7 cellular contexts compared by ENCODE assay signal in the genomic region with DNA sequence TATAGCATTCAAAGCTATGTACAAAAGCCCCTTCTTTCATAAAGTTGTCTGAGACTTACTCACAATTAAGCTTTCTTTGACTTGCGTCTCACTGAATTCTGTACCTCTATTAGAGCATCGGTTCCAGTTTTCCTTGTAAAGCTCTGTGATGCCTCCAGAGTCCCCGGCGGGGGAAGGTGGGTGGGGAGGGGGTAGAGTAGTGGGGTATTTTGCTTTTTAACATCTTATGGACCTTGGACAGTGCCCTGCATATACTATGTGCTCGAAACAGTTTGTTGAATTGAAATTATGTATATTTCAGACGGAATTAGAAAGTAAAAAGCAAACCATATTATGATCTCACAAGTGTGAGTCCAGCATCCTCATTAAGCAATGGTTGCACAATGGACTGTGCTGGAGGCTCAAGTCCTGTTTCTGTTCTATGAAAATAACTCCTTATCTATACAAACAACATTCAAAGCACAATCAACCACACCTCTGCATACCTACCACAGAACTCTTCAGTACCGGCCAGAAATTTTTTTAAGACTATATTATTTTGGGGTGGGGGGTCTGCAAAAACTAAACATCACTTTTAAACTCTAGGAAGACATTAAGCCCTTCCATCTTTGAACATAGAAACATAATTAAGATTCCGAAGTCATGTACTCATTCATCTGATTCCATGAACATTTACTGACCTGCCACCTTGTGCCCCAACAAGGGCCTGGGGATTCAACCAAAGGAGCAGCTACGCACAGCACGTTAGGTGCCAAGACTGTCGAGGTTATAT. TPM values are rescaled to one million over a fixed set of nuclear protein-coding genes. Genes with fewer than 3 reads are reported as not detected.
DNase-seq lines count a peak whose midpoint lies in the region; TF ChIP-seq lines count a peak whose summit lies in the region.

No MANE protein-coding gene starts in this region.

- no peak for TF ChIP-seq EP300 in stomach (IDR thresholded peaks at IDR 0.05)

- WGBS in stomach, 5 donors = 20 to 33% (median 24%) methylated on average over 11 of the region's 11 CpGs

- no peak for DNase-seq in SJSA1 (ENCODE audit: low read depth in 1 of 2, low spot score in 2 of 2)
- DNase-seq in right atrium auricular region (ENCODE audit: low spot score) = no peak
- DNase-seq in stomach = no peak
- no peak for DNase-seq in NCI-H748 treated with DMSO at 0.1 percent for 48 hours (lab: John Stamatoyannopoulos, UW)
- no peak for DNase-seq in NCI-H510A treated with DMSO at 0.1 percent for 48 hours (lab: John Stamatoyannopoulos, UW)
- no peak for DNase-seq in LoVo (ENCODE audit: low spot score)

- POLR2A ChIA-PET in HEK293 (lab: Yijun Ruan, JAX) = interaction anchor here (0.6 to 1.5 kb wide), 6 partner anchors 7 to 207 kb away, joined by 3 to 5 read pairs (median 3); no protein-coding TSS in a partner anchor

- H3K27me3 ChIP-seq in SJSA1 (replicated peaks) (no peaks in the 10 kb centered on the region), right atrium auricular region (no peaks in the 10 kb centered on the region), stomach (no peaks in the 10 kb centered on the region)

- TF ChIP-seq POLR2A in stomach (IDR thresholded peaks at IDR 0.05) = no peak

- no peak overlapping the region; the same call in 1 of the 2 replicates for H3K27ac ChIP-seq in HEK293 (ENCODE audit: extremely low read depth, low read depth, low read length)
- peak overlapping the region; percentile 70 for H3K27ac ChIP-seq in SJSA1
- peak overlapping the region; percentile 91 for H3K27ac ChIP-seq in right atrium auricular region
- peak overlapping the region; percentile 92 to 96 (median 95) for H3K27ac ChIP-seq in stomach

- H3K36me3 ChIP-seq in HEK293 (ENCODE audit: control insufficient read depth in 2 of 2, insufficient read depth in 1 of 2, low read length in 2 of 2) (peaks cover 10 to 32% of the 10 kb centered on the region in 2 experiments), SJSA1 (peaks cover 49% of the 10 kb centered on the region), right atrium auricular region (peaks cover 19% of the 10 kb centered on the region), stomach (peaks cover 5 to 40% (median 28%) of the 10 kb centered on the region in 4 donors)

- H3K4me1 ChIP-seq in HEK293 (ENCODE audit: control insufficient read depth, insufficient read depth, low read length) (no peaks in the 10 kb centered on the region), SJSA1 (replicated peaks) (peaks cover 41% of the 10 kb centered on the region), right atrium auricular region (peaks cover 0 to 30% of the 10 kb centered on the region in 2 donors), stomach (peaks cover 19 to 58% (median 32%) of the 10 kb centered on the region in 4 donors)

- no peaks in the 10 kb centered on the region for H3K9me3 ChIP-seq in HEK293 (ENCODE audit: control insufficient read depth, insufficient read depth, low read depth, low read length)
- no peaks in the 10 kb centered on the region; the same call in 1 of the 2 replicates for H3K9me3 ChIP-seq in SJSA1 (replicated peaks)
- H3K9me3 ChIP-seq in right atrium auricular region = no peaks in the 10 kb centered on the region
- no peaks in the 10 kb centered on the region for H3K9me3 ChIP-seq in stomach

- intact Hi-C loops in stomach (cut with DNase I; ENCODE audit: low total_unique reads) = no loop called here

- TF ChIP-seq CTCF in HEK293 (tag by site-specific recombination; IDR thresholded peaks at IDR 0.05) = no peak
- TF ChIP-seq CTCF in right atrium auricular region (IDR thresholded peaks at IDR 0.05) = no peak
- TF ChIP-seq CTCF in stomach (IDR thresholded peaks at IDR 0.05) = no peak

- H3K4me3 ChIP-seq in HEK293 (ENCODE audit: low read depth, low read length) (peak overlapping the region; percentile 98), SJSA1 (peak overlapping the region; percentile 91), right atrium auricular region (peak overlapping the region; percentile 82 to 84), stomach (peak overlapping the region; percentile 77 to 88 (median 84))

- CTCF ChIA-PET in HEK293 (lab: Yijun Ruan, JAX) = interaction anchor here (1.5 to 3.5 kb wide), 5 partner anchors 17 to 232 kb away, joined by 3 to 12 read pairs (median 4); no protein-coding TSS in a partner anchor

TF ChIP-seq in HEK293, 187 proteins besides CTCF, POLR2A, EP300 and RAD21:
- TF ChIP-seq ZFP37 (tag by site-specific recombination; IDR thresholded peaks at IDR 0.05) = no peak
- TF ChIP-seq, protein P1, sequence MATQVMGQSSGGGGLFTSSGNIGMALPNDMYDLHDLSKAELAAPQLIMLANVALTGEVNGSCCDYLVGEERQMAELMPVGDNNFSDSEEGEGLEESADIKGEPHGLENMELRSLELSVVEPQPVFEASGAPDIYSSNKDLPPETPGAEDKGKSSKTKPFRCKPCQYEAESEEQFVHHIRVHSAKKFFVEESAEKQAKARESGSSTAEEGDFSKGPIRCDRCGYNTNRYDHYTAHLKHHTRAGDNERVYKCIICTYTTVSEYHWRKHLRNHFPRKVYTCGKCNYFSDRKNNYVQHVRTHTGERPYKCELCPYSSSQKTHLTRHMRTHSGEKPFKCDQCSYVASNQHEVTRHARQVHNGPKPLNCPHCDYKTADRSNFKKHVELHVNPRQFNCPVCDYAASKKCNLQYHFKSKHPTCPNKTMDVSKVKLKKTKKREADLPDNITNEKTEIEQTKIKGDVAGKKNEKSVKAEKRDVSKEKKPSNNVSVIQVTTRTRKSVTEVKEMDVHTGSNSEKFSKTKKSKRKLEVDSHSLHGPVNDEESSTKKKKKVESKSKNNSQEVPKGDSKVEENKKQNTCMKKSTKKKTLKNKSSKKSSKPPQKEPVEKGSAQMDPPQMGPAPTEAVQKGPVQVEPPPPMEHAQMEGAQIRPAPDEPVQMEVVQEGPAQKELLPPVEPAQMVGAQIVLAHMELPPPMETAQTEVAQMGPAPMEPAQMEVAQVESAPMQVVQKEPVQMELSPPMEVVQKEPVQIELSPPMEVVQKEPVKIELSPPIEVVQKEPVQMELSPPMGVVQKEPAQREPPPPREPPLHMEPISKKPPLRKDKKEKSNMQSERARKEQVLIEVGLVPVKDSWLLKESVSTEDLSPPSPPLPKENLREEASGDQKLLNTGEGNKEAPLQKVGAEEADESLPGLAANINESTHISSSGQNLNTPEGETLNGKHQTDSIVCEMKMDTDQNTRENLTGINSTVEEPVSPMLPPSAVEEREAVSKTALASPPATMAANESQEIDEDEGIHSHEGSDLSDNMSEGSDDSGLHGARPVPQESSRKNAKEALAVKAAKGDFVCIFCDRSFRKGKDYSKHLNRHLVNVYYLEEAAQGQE (tag by site-specific recombination; IDR thresholded peaks at IDR 0.05) = peak; percentile 75

RNA-seq across cellular contexts. Expression of a gene that starts 0.9 kb away (rescaled TPM):
- 89.5 and 108 TPM in 2 replicates for total RNA-seq in SJSA1 (2014; rRNA removed; shearing (Covaris generic))
- total RNA-seq in right atrium auricular region = 10 to 100 TPM; 34.8 to 36.6 TPM
- total RNA-seq in stomach = 100 to 1,000 TPM in 1 of 5 donors, 10 to 100 TPM in 4; 45.8 to 289 (median 80.4) TPM
- 10 to 100 TPM; 23.2 to 36.1 (median 25.4) TPM for polyA plus RNA-seq in stomach
